ENCODE assay signal across 1 cellular context in the genomic region with DNA sequence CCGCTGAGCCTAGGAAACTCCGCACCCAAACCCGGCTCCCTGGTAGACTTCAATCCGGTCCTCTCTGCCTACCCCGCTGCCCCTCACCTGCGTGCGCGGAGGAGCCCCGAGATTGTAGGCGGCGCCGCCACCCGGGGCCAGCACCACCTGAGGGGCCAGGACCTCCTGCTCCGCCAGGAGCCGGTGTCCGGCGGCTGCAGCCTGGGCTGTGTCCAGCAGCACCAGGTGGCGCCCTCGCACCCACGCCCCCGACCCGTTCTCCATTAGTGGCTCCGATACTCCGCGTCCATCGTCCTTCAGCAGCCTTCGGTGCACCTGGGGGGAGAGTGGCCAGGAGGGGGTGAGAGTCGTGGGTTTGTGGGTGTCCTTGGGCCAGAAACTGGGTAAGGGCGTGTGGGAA.
TF ChIP-seq lines count a peak whose summit lies in the region.

No MANE protein-coding gene starts in this region.

TF ChIP-seq in IMR-90, 13 proteins besides CTCF, POLR2A, EP300 and RAD21 (continued from another document):
- TF ChIP-seq, protein P1, sequence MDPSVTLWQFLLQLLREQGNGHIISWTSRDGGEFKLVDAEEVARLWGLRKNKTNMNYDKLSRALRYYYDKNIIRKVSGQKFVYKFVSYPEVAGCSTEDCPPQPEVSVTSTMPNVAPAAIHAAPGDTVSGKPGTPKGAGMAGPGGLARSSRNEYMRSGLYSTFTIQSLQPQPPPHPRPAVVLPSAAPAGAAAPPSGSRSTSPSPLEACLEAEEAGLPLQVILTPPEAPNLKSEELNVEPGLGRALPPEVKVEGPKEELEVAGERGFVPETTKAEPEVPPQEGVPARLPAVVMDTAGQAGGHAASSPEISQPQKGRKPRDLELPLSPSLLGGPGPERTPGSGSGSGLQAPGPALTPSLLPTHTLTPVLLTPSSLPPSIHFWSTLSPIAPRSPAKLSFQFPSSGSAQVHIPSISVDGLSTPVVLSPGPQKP (IDR thresholded peaks at IDR 0.05; ENCODE audit: borderline replicate concordance, low read depth, low read length): no peak
- TF ChIP-seq RCOR1 (IDR thresholded peaks at IDR 0.05; ENCODE audit: insufficient replicate concordance, low read length): no peak
- TF ChIP-seq BHLHE40 (IDR thresholded peaks at IDR 0.05; ENCODE audit: low read depth, low read length): no peak
- TF ChIP-seq CHD1 (IDR thresholded peaks at IDR 0.05; ENCODE audit: low read depth, low read length): no peak
- TF ChIP-seq NFE2L2 (IDR thresholded peaks at IDR 0.05; ENCODE audit: low read depth, low read length): no peak
- no peak for TF ChIP-seq RFX5 (IDR thresholded peaks at IDR 0.05; ENCODE audit: low read depth, low read length)
TF ChIP-seq in IMR-90: peak in this region for 0.
